In genomic region chr3:71846189-71846588, GRCh38 we compare ENCODE assay signal across 19 cellular contexts.
DNase-seq lines count a peak whose midpoint lies in the region; ATAC-seq and TF ChIP-seq lines count a peak whose summit lies in the region.
"Had no signal": no experiment of that assay in that cellular context is flagged by ENCODE, and none has a peak within 500 bp of the region (broad histone marks: within the 10 kb centered on the region; RNA-seq: fewer than 3 reads in every experiment).

No MANE protein-coding gene starts in this region.

- no peak overlapping the region for H3K9ac ChIP-seq in smooth muscle cell (ENCODE audit: low read depth)
- H3K9ac ChIP-seq: BLaER1 had no signal

- H3K27ac ChIP-seq in WERI-Rb-1 (no peak overlapping the region), smooth muscle cell (ENCODE audit: low read depth) (no peak overlapping the region)
- H3K27ac ChIP-seq: 22Rv1, BLaER1 had no signal

- no peak overlapping the region for H3K4me3 ChIP-seq in WERI-Rb-1 (ENCODE audit: low read depth, low read length)
- no peak overlapping the region for H3K4me3 ChIP-seq in fibroblast of villous mesenchyme (ENCODE audit: low read depth, low read length)
- H3K4me3 ChIP-seq in smooth muscle cell: no peak overlapping the region
- H3K4me3 ChIP-seq: BLaER1, GM12878 had no signal

- H3K36me3 Mint-ChIP-seq in T-helper 17 cell (ENCODE audit: low read depth): peaks cover 6% of the 10 kb centered on the region

- no peaks in the 10 kb centered on the region for H3K79me2 ChIP-seq in smooth muscle cell (ENCODE audit: low read depth)

- H2AFZ ChIP-seq in smooth muscle cell (ENCODE audit: low read depth): no peak overlapping the region

- no peak overlapping the region for H3K4me3 Mint-ChIP-seq in T-helper 17 cell
- H3K4me3 Mint-ChIP-seq: H9 had no signal

- peak overlapping the region; percentile 68 for H3K4me2 ChIP-seq in smooth muscle cell
- H3K4me2 ChIP-seq: BLaER1 had no signal

- H4K20me1 ChIP-seq in smooth muscle cell (ENCODE audit: low read depth): no peaks in the 10 kb centered on the region
- H4K20me1 ChIP-seq: BLaER1 had no signal

- H3K27me3 ChIP-seq in WERI-Rb-1 (ENCODE audit: insufficient read depth, low read depth, severe bottlenecking): no peaks in the 10 kb centered on the region
- H3K27me3 ChIP-seq in smooth muscle cell (ENCODE audit: low read depth): peaks cover 34% of the 10 kb centered on the region
- H3K27me3 ChIP-seq: BLaER1 had no signal

- peaks cover 4% of the 10 kb centered on the region for H3K9me3 ChIP-seq in WERI-Rb-1 (ENCODE audit: severe bottlenecking)
- no peaks in the 10 kb centered on the region for H3K9me3 ChIP-seq in smooth muscle cell (replicated peaks; ENCODE audit: low read depth)
- no peaks in the 10 kb centered on the region for H3K9me3 ChIP-seq in T-helper 17 cell (ENCODE audit: control insufficient read depth, low read length, poor library complexity, severe bottlenecking)

- no peaks in the 10 kb centered on the region for H3K4me1 ChIP-seq in smooth muscle cell (ENCODE audit: low read depth)

- peaks cover 35% of the 10 kb centered on the region for H3K27me3 Mint-ChIP-seq in T-helper 17 cell

- H3K36me3 ChIP-seq in WERI-Rb-1 (no peaks in the 10 kb centered on the region), smooth muscle cell (ENCODE audit: low read depth) (no peaks in the 10 kb centered on the region)
- H3K36me3 ChIP-seq: BLaER1 had no signal

- no peak overlapping the region for H3K27ac Mint-ChIP-seq in T-helper 17 cell
- H3K27ac Mint-ChIP-seq: H9 had no signal

- peak; percentile 0 for DNase-seq in DMS53 (lab: John Stamatoyannopoulos, UW)
- no peak for DNase-seq in DMS53 treated with DMSO at 0.1 percent for 48 hours (lab: John Stamatoyannopoulos, UW; ENCODE audit: unreplicated experiment)
- DNase-seq in WERI-Rb-1: peak; percentile 73
- peak; percentile 10 for DNase-seq in fibroblast of villous mesenchyme (ENCODE audit: low read depth)
- no peak for DNase-seq in smooth muscle cell (lab: John Stamatoyannopoulos, UW; ENCODE audit: unreplicated experiment)
- no peak for DNase-seq in nucleus accumbens (lab: John Stamatoyannopoulos, UW)
- DNase-seq in T-helper 17 cell: no peak
- DNase-seq in activated naive CD4-positive, alpha-beta T cell (lab: John Stamatoyannopoulos, UW): no peak
- DNase-seq: H9, NCI-H1048, NCI-H146, NCI-H2107, NCI-H226, NCI-H69, SHP77 had no signal

- no peaks in the 10 kb centered on the region for H3F3A ChIP-seq in smooth muscle cell (ENCODE audit: low read depth)

- whole genome bisulfite sequencing in smooth muscle cell (ENCODE audit: low lambda C conversion rate): 24% methylated on average over 10 of the region's 10 CpGs

- no peak for ATAC-seq in T-helper 17 cell
- ATAC-seq: GM12878, Panc1 had no signal

- H3K4me1 Mint-ChIP-seq in T-helper 17 cell: no peaks in the 10 kb centered on the region

- no peak for TF ChIP-seq CTCF in WERI-Rb-1 (IDR thresholded peaks at IDR 0.05; ENCODE audit: low read depth, low read length)
- no peak for TF ChIP-seq CTCF in fibroblast of villous mesenchyme (IDR thresholded peaks at IDR 0.05; ENCODE audit: insufficient read depth, low read depth, low read length)
- no peak for TF ChIP-seq CTCF in smooth muscle cell (IDR thresholded peaks at IDR 0.05; ENCODE audit: borderline replicate concordance, insufficient read depth, poor library complexity, severe bottlenecking)

Comparison
In these comparisons a context has a peak if more than half of its experiments do, and no peak if none do; other contexts are left out.
1. DNase-seq: peak in DMS53 (single experiment), WERI-Rb-1 (single experiment) and fibroblast of villous mesenchyme (single experiment); none in DMS53 treated with DMSO at 0.1 percent for 48 hours (single experiment), smooth muscle cell (single experiment), nucleus accumbens (0 of 56), T-helper 17 cell (0 of 3) and activated naive CD4-positive, alpha-beta T cell (0 of 4).